ENCODE assay signal across 1 cellular context in the genomic region with DNA sequence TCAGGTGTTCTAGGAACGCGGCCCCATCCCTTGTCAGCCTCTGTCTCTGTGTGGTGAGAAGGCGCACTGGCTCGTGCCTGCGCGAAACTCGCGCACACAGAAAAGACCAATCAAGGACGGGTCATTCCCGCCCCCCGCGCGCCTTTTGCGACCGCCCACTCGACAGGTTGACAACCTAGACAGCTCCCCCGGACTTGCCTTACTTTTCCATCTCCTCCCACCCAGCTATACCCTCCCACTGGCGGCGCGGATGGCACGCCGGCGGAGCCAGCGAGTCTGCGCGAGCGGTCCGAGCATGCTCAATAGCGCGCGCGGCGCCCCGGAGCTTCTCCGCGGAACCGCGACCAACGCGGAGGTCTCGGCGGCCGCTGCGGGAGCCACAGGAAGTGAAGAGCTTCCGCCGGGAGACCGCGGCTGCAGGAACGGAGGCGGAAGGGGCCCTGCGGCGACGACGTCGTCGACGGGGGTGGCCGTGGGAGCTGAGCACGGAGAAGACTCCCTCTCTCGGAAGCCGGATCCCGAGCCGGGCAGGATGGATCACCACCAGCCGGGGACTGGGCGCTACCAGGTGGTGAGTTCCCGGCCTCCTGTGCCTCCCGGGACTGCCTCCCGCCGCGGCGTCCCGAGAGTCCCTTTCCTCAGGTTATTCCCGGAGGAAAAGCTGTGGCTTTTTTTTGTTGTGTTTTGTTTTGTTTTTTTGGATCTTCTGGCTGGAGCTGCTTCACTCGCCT.
A peak's percentile ranks its signal among the peaks of the same experiment; 100 is the strongest.
TF ChIP-seq lines count a peak whose summit lies in the region.

A gene with protein sequence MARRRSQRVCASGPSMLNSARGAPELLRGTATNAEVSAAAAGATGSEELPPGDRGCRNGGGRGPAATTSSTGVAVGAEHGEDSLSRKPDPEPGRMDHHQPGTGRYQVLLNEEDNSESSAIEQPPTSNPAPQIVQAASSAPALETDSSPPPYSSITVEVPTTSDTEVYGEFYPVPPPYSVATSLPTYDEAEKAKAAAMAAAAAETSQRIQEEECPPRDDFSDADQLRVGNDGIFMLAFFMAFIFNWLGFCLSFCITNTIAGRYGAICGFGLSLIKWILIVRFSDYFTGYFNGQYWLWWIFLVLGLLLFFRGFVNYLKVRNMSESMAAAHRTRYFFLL (plus strand): TSS at position 202 of the 731 bp plus-strand sequence. CDS start 49 bp downstream, at position 251.

TF ChIP-seq in WTC11, 78 proteins besides CTCF, POLR2A, EP300 and RAD21 (continued from another document):
- TF ChIP-seq, protein P1, sequence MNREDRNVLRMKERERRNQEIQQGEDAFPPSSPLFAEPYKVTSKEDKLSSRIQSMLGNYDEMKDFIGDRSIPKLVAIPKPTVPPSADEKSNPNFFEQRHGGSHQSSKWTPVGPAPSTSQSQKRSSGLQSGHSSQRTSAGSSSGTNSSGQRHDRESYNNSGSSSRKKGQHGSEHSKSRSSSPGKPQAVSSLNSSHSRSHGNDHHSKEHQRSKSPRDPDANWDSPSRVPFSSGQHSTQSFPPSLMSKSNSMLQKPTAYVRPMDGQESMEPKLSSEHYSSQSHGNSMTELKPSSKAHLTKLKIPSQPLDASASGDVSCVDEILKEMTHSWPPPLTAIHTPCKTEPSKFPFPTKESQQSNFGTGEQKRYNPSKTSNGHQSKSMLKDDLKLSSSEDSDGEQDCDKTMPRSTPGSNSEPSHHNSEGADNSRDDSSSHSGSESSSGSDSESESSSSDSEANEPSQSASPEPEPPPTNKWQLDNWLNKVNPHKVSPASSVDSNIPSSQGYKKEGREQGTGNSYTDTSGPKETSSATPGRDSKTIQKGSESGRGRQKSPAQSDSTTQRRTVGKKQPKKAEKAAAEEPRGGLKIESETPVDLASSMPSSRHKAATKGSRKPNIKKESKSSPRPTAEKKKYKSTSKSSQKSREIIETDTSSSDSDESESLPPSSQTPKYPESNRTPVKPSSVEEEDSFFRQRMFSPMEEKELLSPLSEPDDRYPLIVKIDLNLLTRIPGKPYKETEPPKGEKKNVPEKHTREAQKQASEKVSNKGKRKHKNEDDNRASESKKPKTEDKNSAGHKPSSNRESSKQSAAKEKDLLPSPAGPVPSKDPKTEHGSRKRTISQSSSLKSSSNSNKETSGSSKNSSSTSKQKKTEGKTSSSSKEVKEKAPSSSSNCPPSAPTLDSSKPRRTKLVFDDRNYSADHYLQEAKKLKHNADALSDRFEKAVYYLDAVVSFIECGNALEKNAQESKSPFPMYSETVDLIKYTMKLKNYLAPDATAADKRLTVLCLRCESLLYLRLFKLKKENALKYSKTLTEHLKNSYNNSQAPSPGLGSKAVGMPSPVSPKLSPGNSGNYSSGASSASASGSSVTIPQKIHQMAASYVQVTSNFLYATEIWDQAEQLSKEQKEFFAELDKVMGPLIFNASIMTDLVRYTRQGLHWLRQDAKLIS (CRISPR knock-in tag; IDR thresholded peaks at IDR 0.05; ENCODE audit: borderline replicate concordance) = 0 out of 2 replicates have a peak, but pooled peaks have one; percentile 84
- TF ChIP-seq, protein P2, sequence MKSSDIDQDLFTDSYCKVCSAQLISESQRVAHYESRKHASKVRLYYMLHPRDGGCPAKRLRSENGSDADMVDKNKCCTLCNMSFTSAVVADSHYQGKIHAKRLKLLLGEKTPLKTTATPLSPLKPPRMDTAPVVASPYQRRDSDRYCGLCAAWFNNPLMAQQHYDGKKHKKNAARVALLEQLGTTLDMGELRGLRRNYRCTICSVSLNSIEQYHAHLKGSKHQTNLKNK (CRISPR knock-in tag; IDR thresholded peaks at IDR 0.05) = no peak
- TF ChIP-seq ZNF232 (CRISPR knock-in tag; IDR thresholded peaks at IDR 0.05) (no peak), ZNF416 (CRISPR knock-in tag; IDR thresholded peaks at IDR 0.05) (no peak), EMX1 (CRISPR knock-in tag; IDR thresholded peaks at IDR 0.05) (no peak), NR2C2 (CRISPR knock-in tag; IDR thresholded peaks at IDR 0.05) (0 out of 2 replicates have a peak, but pooled peaks have one; percentile 36), RELA (CRISPR knock-in tag; IDR thresholded peaks at IDR 0.05; ENCODE audit: borderline replicate concordance) (0 out of 2 replicates have a peak, but pooled peaks have one; percentile 44)
